In the genomic region with DNA sequence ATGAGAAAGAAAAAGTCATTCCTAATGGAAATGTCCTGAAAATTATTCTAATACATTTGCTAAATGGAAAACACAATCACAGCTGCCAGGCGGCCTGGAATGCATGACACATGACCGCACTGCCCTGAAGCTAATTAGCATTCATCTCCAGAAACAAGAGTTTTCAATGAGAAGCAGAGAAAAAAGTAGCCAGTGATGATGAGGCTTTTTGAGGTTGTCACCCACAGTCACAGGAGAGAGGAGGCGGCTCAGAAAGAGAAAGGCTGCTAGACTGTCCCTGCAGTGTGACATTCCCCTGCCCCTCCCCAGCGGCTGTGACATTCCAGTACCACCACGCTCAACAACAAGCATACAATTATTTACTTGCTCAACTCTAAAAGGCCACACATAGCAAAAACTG, we compare ENCODE assay signal across 1 cellular context.
TF ChIP-seq lines count a peak whose summit lies in the region.

No MANE protein-coding gene starts in this region.

TF ChIP-seq in SK-N-SH treated with all-trans-retinoic acid at 6 μM for 48 hours, 23 proteins besides CTCF, POLR2A, EP300 and RAD21 (continued from another document):
- TF ChIP-seq, protein P1, sequence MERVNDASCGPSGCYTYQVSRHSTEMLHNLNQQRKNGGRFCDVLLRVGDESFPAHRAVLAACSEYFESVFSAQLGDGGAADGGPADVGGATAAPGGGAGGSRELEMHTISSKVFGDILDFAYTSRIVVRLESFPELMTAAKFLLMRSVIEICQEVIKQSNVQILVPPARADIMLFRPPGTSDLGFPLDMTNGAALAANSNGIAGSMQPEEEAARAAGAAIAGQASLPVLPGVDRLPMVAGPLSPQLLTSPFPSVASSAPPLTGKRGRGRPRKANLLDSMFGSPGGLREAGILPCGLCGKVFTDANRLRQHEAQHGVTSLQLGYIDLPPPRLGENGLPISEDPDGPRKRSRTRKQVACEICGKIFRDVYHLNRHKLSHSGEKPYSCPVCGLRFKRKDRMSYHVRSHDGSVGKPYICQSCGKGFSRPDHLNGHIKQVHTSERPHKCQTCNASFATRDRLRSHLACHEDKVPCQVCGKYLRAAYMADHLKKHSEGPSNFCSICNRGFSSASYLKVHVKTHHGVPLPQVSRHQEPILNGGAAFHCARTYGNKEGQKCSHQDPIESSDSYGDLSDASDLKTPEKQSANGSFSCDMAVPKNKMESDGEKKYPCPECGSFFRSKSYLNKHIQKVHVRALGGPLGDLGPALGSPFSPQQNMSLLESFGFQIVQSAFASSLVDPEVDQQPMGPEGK (CRISPR knock-in tag; IDR thresholded peaks at IDR 0.05; ENCODE audit: borderline replicate concordance), result no peak
- TF ChIP-seq ISL1 (CRISPR knock-in tag; IDR thresholded peaks at IDR 0.05), result no peak
- TF ChIP-seq CSDC2 (CRISPR knock-in tag; IDR thresholded peaks at IDR 0.05), result no peak
